Comparison of ENCODE assay signal across 8 cellular contexts in genomic region chr22:30968924-30969531, GRCh38. TPM values are rescaled to one million over a fixed set of nuclear protein-coding genes. Genes with fewer than 3 reads are reported as not detected.
DNase-seq lines count a peak whose midpoint lies in the region; ATAC-seq, FAIRE-seq and TF ChIP-seq lines count a peak whose summit lies in the region.

Gene TUG1 (plus strand): TSS chr22:30969265.

- TF ChIP-seq CTCF in AG10803 (conservative IDR thresholded peaks at IDR 0.05; ENCODE audit: low read length) (no peak), chondrocyte (IDR thresholded peaks at IDR 0.05) (no peak), kidney (IDR thresholded peaks at IDR 0.05; ENCODE audit: borderline replicate concordance, extremely low read depth, insufficient read depth) (peak; percentile 1)

- H3K4me1 Mint-ChIP-seq in chondrocyte (ENCODE audit: low read depth), result peaks cover 64% of the 10 kb centered on the region

- H3K4me3 Mint-ChIP-seq in chondrocyte (ENCODE audit: unreplicated experiment), result peak within 1 kb of the TSS; percentile 92

- peak; percentile 99 for DNase-seq in AG10803 (ENCODE audit: low read depth)
- peak; percentile 88 for DNase-seq in NCI-H510A (lab: John Stamatoyannopoulos, UW)
- DNase-seq in activated CD4-positive, alpha-beta T cell treated with anti-CD3 and anti-CD28 coated beads for 24 hours (ENCODE audit: low read depth in 2 of 2), result peak; percentile 93
- peak; percentile 99 for DNase-seq in chondrocyte (ENCODE audit: low spot score)
- DNase-seq in kidney, result peak; percentile 100
- DNase-seq in stimulated activated CD4-positive, alpha-beta T cell treated with anti-CD3 and anti-CD28 coated beads, Interleukin-15, amount 100 ng/mL, for 24 hours, result peak; percentile 98

- peaks cover 0 to 8% of the 10 kb centered on the region in 2 donors for H3K4me1 ChIP-seq in kidney (ENCODE audit: control insufficient read depth in 1 of 2, insufficient read depth in 1 of 2, low read depth in 1 of 2, low read length in 2 of 2)

- ATAC-seq in HG03432 (IDR thresholded peaks at IDR 0.05; ENCODE audit: unreplicated experiment), result peak; percentile 83

- peaks cover 0 to 20% of the 10 kb centered on the region in 2 donors for H3K9me3 ChIP-seq in kidney (ENCODE audit: control insufficient read depth in 1 of 2, low read length in 2 of 2)

- peak within 1 kb of the TSS; percentile 85 to 87 for H3K27ac ChIP-seq in kidney (ENCODE audit: low read depth in 2 of 2, low read length in 2 of 2)

- H3K4me3 ChIP-seq in AG10803 (ENCODE audit: low read length) (peak within 1 kb of the TSS; percentile 65), kidney (ENCODE audit: low read length in 2 of 2) (peak within 1 kb of the TSS; percentile 85 to 90)

- H3K36me3 ChIP-seq in kidney (ENCODE audit: control insufficient read depth in 1 of 2, insufficient read depth in 2 of 2, low read length in 2 of 2), result peaks cover 7 to 27% of the 10 kb centered on the region in 2 donors

- peaks cover 27% of the 10 kb centered on the region for H3K9me3 Mint-ChIP-seq in chondrocyte (ENCODE audit: low read depth)

- H3K27ac Mint-ChIP-seq in chondrocyte (ENCODE audit: unreplicated experiment), result peak within 1 kb of the TSS; percentile 99

- peak within 1 kb of the TSS; percentile 20 to 34 for H3K9ac ChIP-seq in kidney (ENCODE audit: low read length in 2 of 2)

- H3K36me3 Mint-ChIP-seq in chondrocyte (ENCODE audit: low read depth), result peaks cover 34% of the 10 kb centered on the region

- intact Hi-C loops in kidney (cut with DNase I), result no loop called here

- no peaks in the 10 kb centered on the region for H3K27me3 Mint-ChIP-seq in chondrocyte (ENCODE audit: low read depth)

- FAIRE-seq in kidney (lab: Jason Lieb, UNC), result peak; percentile 75

- peak; percentile 70 for TF ChIP-seq POLR2A in GM19099 (IDR thresholded peaks at IDR 0.05; ENCODE audit: extremely low read depth, insufficient read length, low read depth)

RNA-seq across cellular contexts. Expression of gene TUG1, which starts in this region (rescaled TPM):
- 74.7 to 81.4 TPM (median 76.8 TPM) in 3 replicates for total RNA-seq in chondrocyte
- 79.0 TPM for total RNA-seq in kidney
- 25.5 TPM for polyA plus RNA-seq in kidney (ENCODE audit: insufficient read depth, low read depth, low replicate concordance)

Comparison
In these comparisons a context has a peak if more than half of its experiments do, and no peak if none do; other contexts are left out.
1. Peak in every context shown above with its lines: DNase-seq, ATAC-seq, H3K4me3 ChIP-seq and H3K27ac ChIP-seq.